In the genomic region with DNA sequence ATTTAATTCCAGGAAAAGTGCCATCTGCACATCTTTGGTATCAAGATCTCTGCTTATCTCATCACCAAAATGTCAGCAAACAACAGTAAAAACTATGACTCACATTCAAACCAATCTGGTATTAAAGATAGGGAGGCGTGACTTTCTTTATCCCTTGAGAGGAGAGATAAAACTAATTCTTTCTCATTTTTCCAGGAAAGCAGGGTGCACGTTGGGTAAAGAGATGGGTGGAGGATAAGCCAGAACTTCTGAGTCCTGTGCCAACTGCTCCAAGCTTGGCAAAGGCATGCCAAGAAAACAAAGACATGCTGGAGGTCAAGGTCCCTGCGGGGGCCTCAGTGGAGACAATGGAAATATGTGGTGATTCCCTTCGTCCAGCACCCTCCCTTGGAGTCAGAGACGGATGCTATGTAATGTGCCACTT, we compare ENCODE assay signal across 19 cellular contexts.
"Had no signal": no experiment of that assay in that cellular context is flagged by ENCODE, and none has a peak within 500 bp of the region (broad histone marks: within the 10 kb centered on the region; RNA-seq: fewer than 3 reads in every experiment).

No MANE protein-coding gene starts in this region.

- H3K27ac ChIP-seq: breast epithelium, coronary artery, esophagus muscularis mucosa, pancreas, right lobe of liver, upper lobe of left lung had no signal

- H3K27me3 ChIP-seq: breast epithelium, esophagus muscularis mucosa, pancreas, right lobe of liver, upper lobe of left lung had no signal

- ATAC-seq: activated T-cell treated with anti-CD3 and anti-CD28 coated beads, Interleukin-2, amount 50 U/mL, for 4 hours; naive thymus-derived CD8-positive, alpha-beta T cell; pancreas; right lobe of liver; stimulated activated naive CD8-positive, alpha-beta T cell treated with anti-CD3 and anti-CD28 coated beads, Interleukin-15, amount 100 ng/mL, for 72 hours had no signal

- H3K4me3 ChIP-seq: breast epithelium, coronary artery, esophagus muscularis mucosa, pancreas, right lobe of liver, smooth muscle cell, upper lobe of left lung had no signal

- FAIRE-seq: astrocyte, pancreas had no signal

- H3K4me1 ChIP-seq: breast epithelium, esophagus muscularis mucosa, pancreas, right lobe of liver, upper lobe of left lung had no signal

- DNase-seq: activated CD4-positive, alpha-beta T cell treated with anti-CD3 and anti-CD28 coated beads, Interleukin-2, amount 50 U/mL, for 1 hour; activated CD4-positive, CD25-positive, alpha-beta regulatory T cell treated with anti-CD3 and anti-CD28 coated beads, Interleukin-2, amount 50 U/mL, for 72 hours; activated CD8-positive, alpha-beta memory T cell treated with anti-CD3 and anti-CD28 coated beads, Interleukin-2, amount 50 U/mL, for 4 hours; activated naive CD4-positive, alpha-beta T cell treated with anti-CD3 and anti-CD28 coated beads, Interleukin-2, amount 50 U/mL, for 16 hours; activated T-cell treated with anti-CD3 and anti-CD28 coated beads, Interleukin-2, amount 50 U/mL, for 4 hours; immature natural killer cell; mesenchymal stem cell; naive thymus-derived CD8-positive, alpha-beta T cell; pancreas; right lobe of liver; stimulated activated CD4-positive, alpha-beta T cell treated with anti-CD3 and anti-CD28 coated beads, Interleukin-4, amount 100 ng/mL, for 1 hour; stimulated activated naive CD8-positive, alpha-beta T cell treated with anti-CD3 and anti-CD28 coated beads, Interleukin-15, amount 100 ng/mL, for 72 hours; T-helper 9 cell; upper lobe of left lung had no signal

- H3K36me3 ChIP-seq: breast epithelium, esophagus muscularis mucosa, pancreas, right lobe of liver, upper lobe of left lung had no signal

- H3K9me3 ChIP-seq: pancreas had no signal

- H3K4me2 ChIP-seq: smooth muscle cell had no signal
